ENCODE assay signal across 8 cellular contexts in the genomic region with DNA sequence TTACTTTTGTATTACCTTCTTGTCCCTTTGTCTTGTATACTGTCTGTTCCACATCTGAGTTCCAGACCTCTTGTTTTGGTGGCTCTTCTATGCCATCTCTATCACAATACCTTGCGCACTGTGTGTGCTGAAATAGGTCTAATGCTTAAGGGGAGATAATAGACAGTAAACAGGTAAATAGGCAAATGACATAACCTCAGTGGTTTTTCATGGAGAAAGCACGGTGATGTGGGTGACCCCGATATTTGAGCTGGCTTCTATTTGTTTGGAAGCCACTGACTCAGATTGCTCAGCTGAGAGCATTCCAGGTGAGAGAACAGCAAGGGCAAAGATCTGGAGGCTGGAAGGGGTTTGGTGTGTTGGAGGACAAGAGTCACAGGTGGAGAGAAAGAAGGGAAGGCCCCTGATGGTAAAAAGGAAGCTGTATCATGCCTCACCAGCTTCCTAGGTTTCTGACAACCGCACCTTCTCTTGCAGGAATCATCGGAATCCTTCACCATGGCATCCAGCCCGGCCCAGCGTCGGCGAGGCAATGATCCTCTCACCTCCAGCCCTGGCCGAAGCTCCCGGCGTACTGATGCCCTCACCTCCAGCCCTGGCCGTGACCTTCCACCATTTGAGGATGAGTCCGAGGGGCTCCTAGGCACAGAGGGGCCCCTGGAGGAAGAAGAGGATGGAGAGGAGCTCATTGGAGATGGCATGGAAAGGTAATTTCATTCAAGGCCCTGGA. TPM values are rescaled to one million over a fixed set of nuclear protein-coding genes. Genes with fewer than 3 reads are reported as not detected.
DNase-seq lines count a peak whose midpoint lies in the region; ATAC-seq and TF ChIP-seq lines count a peak whose summit lies in the region.

No MANE protein-coding gene starts in this region.

- 79% methylated on average over 9 of the region's 14 CpGs for WGBS in SK-N-SH (ENCODE audit: low lambda C conversion rate)
- WGBS in iPS DF 6.9 (ENCODE audit: insufficient coverage, insufficient read length): no CpG with 5 or more reads among the region's 14 CpGs
- WGBS in lower leg skin, 2 donors: 66 to 67% methylated on average over 14 of the region's 14 CpGs

- ATAC-seq in SK-N-SH treated with all-trans-retinoic acid at 6 μM for 48 hours: no peak

- CTCF ChIA-PET in SK-N-SH (lab: Yijun Ruan, JAX): interaction anchor here (1.5 to 5.7 kb wide), 4 partner anchors 8 to 372 kb away, joined by 3 to 34 read pairs (median 6); partner anchors contain the start of gene TPRA1

- H4K20me1 ChIP-seq in SK-N-SH (ENCODE audit: insufficient read depth): no peaks in the 10 kb centered on the region

- TF ChIP-seq CTCF in SK-N-SH (IDR thresholded peaks at IDR 0.05): no peak
- no peak for TF ChIP-seq CTCF in WERI-Rb-1 (IDR thresholded peaks at IDR 0.05; ENCODE audit: low read depth, low read length)
- TF ChIP-seq CTCF in lower leg skin (IDR thresholded peaks at IDR 0.05): no peak

- no peak for DNase-seq in SK-N-SH
- no peak for DNase-seq in WERI-Rb-1
- no peak for DNase-seq in iPS DF 6.9 (ENCODE audit: low read depth, low spot score)
- no peak for DNase-seq in NK-92 (lab: John Stamatoyannopoulos, UW; ENCODE audit: unreplicated experiment)
- DNase-seq in SKM-1 (lab: John Stamatoyannopoulos, UW; ENCODE audit: unreplicated experiment): no peak
- no peak for DNase-seq in lower leg skin (ENCODE audit: low spot score in 2 of 2)

- TF ChIP-seq EP300 in SK-N-SH (IDR thresholded peaks at IDR 0.05; ENCODE audit: borderline replicate concordance in 1 of 2, low read depth in 1 of 2, low read length in 1 of 2): no peak

- H3K27me3 ChIP-seq in SK-N-SH (ENCODE audit: insufficient read depth): no peaks in the 10 kb centered on the region
- no peaks in the 10 kb centered on the region for H3K27me3 ChIP-seq in WERI-Rb-1 (ENCODE audit: insufficient read depth, low read depth, severe bottlenecking)
- H3K27me3 ChIP-seq in iPS DF 6.9 (ENCODE audit: control insufficient read depth, insufficient read depth, low read length): no peaks in the 10 kb centered on the region
- no peaks in the 10 kb centered on the region for H3K27me3 ChIP-seq in stomach smooth muscle (ENCODE audit: control insufficient read depth in 1 of 2, insufficient read depth in 2 of 2, low read length in 2 of 2)

- peaks cover 6 to 19% of the 10 kb centered on the region in 2 experiments; a peak in 3 of 4 replicates for H3K4me1 ChIP-seq in SK-N-SH (ENCODE audit: control insufficient read depth in 1 of 2, insufficient read depth in 2 of 2, low read depth in 1 of 2, low read length in 1 of 2)
- H3K4me1 ChIP-seq in iPS DF 6.9 (ENCODE audit: control insufficient read depth, insufficient read depth, low read length): 0 out of 2 replicates have a peak, but pooled peaks cover 1% of the 10 kb centered on the region
- H3K4me1 ChIP-seq in stomach smooth muscle (ENCODE audit: control insufficient read depth, insufficient read depth, low read length): peaks cover 13% of the 10 kb centered on the region

- peak overlapping the region; percentile 84 for H3K9ac ChIP-seq in SK-N-SH
- peak overlapping the region; percentile 66 to 70 for H3K9ac ChIP-seq in stomach smooth muscle (ENCODE audit: low read length in 2 of 2)

- H3K4me3 ChIP-seq in SK-N-SH (ENCODE audit: low read depth in 2 of 2, low read length in 1 of 2) (peak overlapping the region; percentile 69 to 76), WERI-Rb-1 (ENCODE audit: low read depth, low read length) (peak overlapping the region; percentile 91), iPS DF 6.9 (ENCODE audit: low read length) (peak overlapping the region; percentile 64; the same call in 1 of the 2 replicates), stomach smooth muscle (ENCODE audit: low read length in 2 of 2) (peak overlapping the region; percentile 62 to 75), lower leg skin (ENCODE audit: low read depth, poor library complexity, severe bottlenecking) (no peak overlapping the region)

- H3K79me2 ChIP-seq in SK-N-SH (ENCODE audit: insufficient read depth): peaks cover 33% of the 10 kb centered on the region

- H3K27ac ChIP-seq in SK-N-SH (ENCODE audit: low read depth in 2 of 2, low read length in 1 of 2): peak overlapping the region; percentile 22 to 64; a peak in 3 of 4 replicates
- peak overlapping the region; percentile 99 for H3K27ac ChIP-seq in WERI-Rb-1
- H3K27ac ChIP-seq in iPS DF 6.9 (ENCODE audit: low read length): no peak overlapping the region
- peak overlapping the region; percentile 46 for H3K27ac ChIP-seq in stomach smooth muscle (ENCODE audit: low read length)

- H3K9me2 ChIP-seq in SK-N-SH: no peaks in the 10 kb centered on the region

- H3K9me3 ChIP-seq in SK-N-SH (no peaks in the 10 kb centered on the region), WERI-Rb-1 (ENCODE audit: severe bottlenecking) (no peaks in the 10 kb centered on the region), iPS DF 6.9 (ENCODE audit: control insufficient read depth, insufficient read depth, low read length) (no peaks in the 10 kb centered on the region), stomach smooth muscle (ENCODE audit: control insufficient read depth in 2 of 2, low read length in 2 of 2) (no peaks in the 10 kb centered on the region)

- no peaks in the 10 kb centered on the region for H3F3A ChIP-seq in SK-N-SH (replicated peaks; ENCODE audit: insufficient read depth)

- peak overlapping the region; percentile 79 for H2AFZ ChIP-seq in SK-N-SH (ENCODE audit: low read depth)

- no peak for TF ChIP-seq RAD21 in SK-N-SH (IDR thresholded peaks at IDR 0.05; ENCODE audit: low read length)

- H3K4me2 ChIP-seq in SK-N-SH: peak overlapping the region; percentile 83

- intact Hi-C loops in lower leg skin (cut with DNase I; ENCODE audit: low total_unique reads): no loop called here

- POLR2A ChIA-PET in SK-N-SH (lab: Yijun Ruan, JAX): interaction anchor here (1.5 to 1.9 kb wide), 2 partner anchors 9 to 12 kb away, joined by 6 to 7 read pairs; no protein-coding TSS in a partner anchor

- TF ChIP-seq POLR2A in lower leg skin (IDR thresholded peaks at IDR 0.05): no peak

- H3K36me3 ChIP-seq in SK-N-SH (replicated peaks in 1 of 2; ENCODE audit: control insufficient read depth in 1 of 2, insufficient read depth in 2 of 2, low read length in 1 of 2): peaks cover 4 to 8% of the 10 kb centered on the region in 2 experiments
- peaks cover 52% of the 10 kb centered on the region for H3K36me3 ChIP-seq in WERI-Rb-1
- H3K36me3 ChIP-seq in iPS DF 6.9 (ENCODE audit: control insufficient read depth, insufficient read depth, low read length): peaks cover 14% of the 10 kb centered on the region; the same call in 1 of the 2 replicates
- H3K36me3 ChIP-seq in stomach smooth muscle (ENCODE audit: control insufficient read depth in 2 of 2, insufficient read depth in 2 of 2, low read length in 2 of 2): no peaks in the 10 kb centered on the region

TF ChIP-seq in SK-N-SH, 30 proteins besides CTCF, POLR2A, EP300 and RAD21:
- TF ChIP-seq GABPA (IDR thresholded peaks at IDR 0.05; ENCODE audit: low read depth): no peak
- TF ChIP-seq, protein P1, sequence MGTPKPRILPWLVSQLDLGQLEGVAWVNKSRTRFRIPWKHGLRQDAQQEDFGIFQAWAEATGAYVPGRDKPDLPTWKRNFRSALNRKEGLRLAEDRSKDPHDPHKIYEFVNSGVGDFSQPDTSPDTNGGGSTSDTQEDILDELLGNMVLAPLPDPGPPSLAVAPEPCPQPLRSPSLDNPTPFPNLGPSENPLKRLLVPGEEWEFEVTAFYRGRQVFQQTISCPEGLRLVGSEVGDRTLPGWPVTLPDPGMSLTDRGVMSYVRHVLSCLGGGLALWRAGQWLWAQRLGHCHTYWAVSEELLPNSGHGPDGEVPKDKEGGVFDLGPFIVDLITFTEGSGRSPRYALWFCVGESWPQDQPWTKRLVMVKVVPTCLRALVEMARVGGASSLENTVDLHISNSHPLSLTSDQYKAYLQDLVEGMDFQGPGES (IDR thresholded peaks at IDR 0.05; ENCODE audit: low read depth, low read length): no peak
- TF ChIP-seq FOSL2 (IDR thresholded peaks at IDR 0.05; ENCODE audit: borderline replicate concordance, low read depth): no peak
TF ChIP-seq in SK-N-SH: peak in this region for 0.

TF ChIP-seq in SK-N-SH treated with all-trans-retinoic acid at 6 μM for 48 hours, 23 proteins besides CTCF, POLR2A, EP300 and RAD21 (continues in another document):
- no peak for TF ChIP-seq ISL1 (CRISPR knock-in tag; IDR thresholded peaks at IDR 0.05)
- TF ChIP-seq, protein P2, sequence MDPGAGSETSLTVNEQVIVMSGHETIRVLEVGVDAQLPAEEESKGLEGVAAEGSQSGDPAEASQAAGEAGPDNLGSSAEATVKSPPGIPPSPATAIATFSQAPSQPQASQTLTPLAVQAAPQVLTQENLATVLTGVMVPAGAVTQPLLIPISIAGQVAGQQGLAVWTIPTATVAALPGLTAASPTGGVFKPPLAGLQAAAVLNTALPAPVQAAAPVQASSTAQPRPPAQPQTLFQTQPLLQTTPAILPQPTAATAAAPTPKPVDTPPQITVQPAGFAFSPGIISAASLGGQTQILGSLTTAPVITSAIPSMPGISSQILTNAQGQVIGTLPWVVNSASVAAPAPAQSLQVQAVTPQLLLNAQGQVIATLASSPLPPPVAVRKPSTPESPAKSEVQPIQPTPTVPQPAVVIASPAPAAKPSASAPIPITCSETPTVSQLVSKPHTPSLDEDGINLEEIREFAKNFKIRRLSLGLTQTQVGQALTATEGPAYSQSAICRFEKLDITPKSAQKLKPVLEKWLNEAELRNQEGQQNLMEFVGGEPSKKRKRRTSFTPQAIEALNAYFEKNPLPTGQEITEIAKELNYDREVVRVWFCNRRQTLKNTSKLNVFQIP (CRISPR knock-in tag; IDR thresholded peaks at IDR 0.05; ENCODE audit: borderline replicate concordance, low read depth): no peak

RNA-seq across cellular contexts. Expression of gene MCM2, which starts 0.8 kb away (rescaled TPM):
- 39.8 and 56.9 TPM in 2 replicates for polyA plus RNA-seq in SK-N-SH (2012; rRNA removed)
- 18.6 and 29.9 TPM in 2 replicates for polyA plus RNA-seq in SK-N-SH (2012; cell fraction: cytosol; rRNA removed)
- polyA plus RNA-seq in SK-N-SH (2012; cell fraction: nucleus; rRNA removed): 36.3 and 41.6 TPM in 2 replicates
- 10 to 100 TPM in 3 of 4 donors, 1 to 10 TPM in 1; 5.8 to 19.6 (median 14.3) TPM for total RNA-seq in lower leg skin

RNA-seq across cellular contexts. Expression of gene TPRA1, which starts 8.5 kb away (rescaled TPM):
- polyA plus RNA-seq in SK-N-SH (2012; rRNA removed): 26.3 and 31.6 TPM in 2 replicates
- 11.8 and 18.8 TPM in 2 replicates for polyA plus RNA-seq in SK-N-SH (2012; cell fraction: cytosol; rRNA removed)
- polyA plus RNA-seq in SK-N-SH (2012; cell fraction: nucleus; rRNA removed): 41.2 and 42.1 TPM in 2 replicates
- total RNA-seq in lower leg skin: 10 to 100 TPM; 57.3 to 87.5 (median 82.4) TPM

RNA-seq across cellular contexts. Expression of gene PODXL2, which starts 30.0 kb away (rescaled TPM):
- polyA plus RNA-seq in SK-N-SH (2012; rRNA removed): 27.5 and 28.8 TPM in 2 replicates
- polyA plus RNA-seq in SK-N-SH (2012; cell fraction: cytosol; rRNA removed): 17.2 and 24.8 TPM in 2 replicates
- 19.9 and 23.6 TPM in 2 replicates for polyA plus RNA-seq in SK-N-SH (2012; cell fraction: nucleus; rRNA removed)
- 10 to 100 TPM in 2 of 4 donors, 1 to 10 TPM in 2; 7.1 to 14.5 (median 9.2) TPM for total RNA-seq in lower leg skin
